ENCODE assay signal across 7 cellular contexts in the genomic region with DNA sequence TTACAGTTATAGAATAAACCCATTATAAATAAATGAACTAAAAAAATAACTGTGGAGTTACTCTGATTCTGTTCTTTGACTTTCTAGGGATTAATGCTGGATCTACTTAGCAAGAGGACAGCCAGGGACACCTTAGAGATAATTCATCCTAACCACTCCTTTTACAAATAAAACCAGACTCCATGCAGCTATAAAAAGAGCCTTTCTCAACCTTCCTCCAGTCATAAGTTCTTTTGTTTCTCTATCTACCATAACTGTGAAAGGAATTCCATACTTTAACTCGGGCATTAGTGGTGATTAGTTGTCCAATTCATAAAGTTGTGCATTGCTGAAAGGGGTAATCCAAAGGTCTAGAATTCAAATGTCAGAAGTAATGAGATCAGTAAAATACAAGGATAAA.
"Had no signal": no experiment of that assay in that cellular context is flagged by ENCODE, and none has a peak within 500 bp of the region (broad histone marks: within the 10 kb centered on the region; RNA-seq: fewer than 3 reads in every experiment).

No MANE protein-coding gene starts in this region.

- H3K27me3 Mint-ChIP-seq: IgD-negative memory B cell had no signal

- DNase-seq: IMR-90, KG1 had no signal

- H3K27ac ChIP-seq: HL-60, KMS-11 had no signal

- H3K36me3 Mint-ChIP-seq: IgD-negative memory B cell had no signal

- H3K4me3 Mint-ChIP-seq: IgD-negative memory B cell had no signal

- H3K4me3 ChIP-seq: K562 had no signal

- ATAC-seq: HepG2, K562 had no signal

- H3K4me1 Mint-ChIP-seq: IgD-negative memory B cell had no signal

- H3K27ac Mint-ChIP-seq: IgD-negative memory B cell had no signal
